ENCODE assay signal across 15 cellular contexts in genomic region chr11:108591893-108592292, GRCh38. TPM values are rescaled to one million over a fixed set of nuclear protein-coding genes. Genes with fewer than 3 reads are reported as not detected.
DNase-seq lines count a peak whose midpoint lies in the region; ATAC-seq, FAIRE-seq and TF ChIP-seq lines count a peak whose summit lies in the region.
"Had no signal": no experiment of that assay in that cellular context is flagged by ENCODE, and none has a peak within 500 bp of the region (broad histone marks: within the 10 kb centered on the region; RNA-seq: fewer than 3 reads in every experiment).

No MANE protein-coding gene starts in this region.

- in situ Hi-C loops in transverse colon (cut with MboI; ENCODE audit: low pct_ligation_motif_present in 1 of 4, low pct_unique_long_range_greater_than_20kb in 1 of 4, low sequenced_read_pairs in 3 of 4), result no loop called here

- peak overlapping the region; percentile 96 for H3K9ac ChIP-seq in keratinocyte (ENCODE audit: control insufficient read depth, extremely low read depth, insufficient read depth, low read length)

- H3K4me3 ChIP-seq in keratinocyte (ENCODE audit: control insufficient read depth in 2 of 3, extremely low read depth in 1 of 3, insufficient read depth in 2 of 3, low read depth in 1 of 3, low read length in 3 of 3) (peak overlapping the region; percentile 72 to 96 (median 78)), transverse colon (peak overlapping the region in 3 of 4 donors; percentile 44 to 83 (median 75)), SJCRH30 (no peak overlapping the region), ovary (no peak overlapping the region)

- intact Hi-C loops in activated naive CD4-positive, alpha-beta T cell treated with anti-CD3 and anti-CD28 coated beads for 36 hours (cut with micrococcal nuclease), result loop anchor here (2.0 to 5.0 kb wide), 3 partner anchors 57 to 583 kb away; partner anchors contain the start of gene CUL5
- intact Hi-C loops in transverse colon (cut with DNase I; ENCODE audit: low total_unique reads) (no loop called here), ovary (cut with DNase I) (no loop called here)

- peaks cover 40% of the 10 kb centered on the region for H3K4me1 ChIP-seq in keratinocyte (ENCODE audit: control insufficient read depth, extremely low read depth, insufficient read depth, low read length)
- peaks cover 6 to 24% (median 18%) of the 10 kb centered on the region in 4 donors for H3K4me1 ChIP-seq in transverse colon
- no peaks in the 10 kb centered on the region for H3K4me1 ChIP-seq in SJCRH30
- peaks cover 5% of the 10 kb centered on the region for H3K4me1 ChIP-seq in ovary (ENCODE audit: insufficient read depth)

- peak; percentile 83 for FAIRE-seq in keratinocyte (lab: Jason Lieb, UNC)
- FAIRE-seq: G401.6 had no signal

- 62 to 63% methylated on average over 4 of the region's 4 CpGs for WGBS in transverse colon (ENCODE audit: low coverage in 1 of 2), 2 donors
- 88 to 94% (median 90%) methylated on average over 4 of the region's 4 CpGs for WGBS in ovary, 3 donors

- no peak for TF ChIP-seq POLR2A in transverse colon (IDR thresholded peaks at IDR 0.05)
- no peak for TF ChIP-seq POLR2A in ovary (IDR thresholded peaks at IDR 0.05)

- peaks cover 2% of the 10 kb centered on the region for H3K36me3 Mint-ChIP-seq in activated naive CD4-positive, alpha-beta T cell treated with anti-CD3 and anti-CD28 coated beads, Interleukin-2, amount 10 ng/mL, durations not matched to agents 7 days and 5 days
- no peaks in the 10 kb centered on the region for H3K36me3 Mint-ChIP-seq in activated naive CD4-positive, alpha-beta T cell treated with anti-CD3 and anti-CD28 coated beads for 36 hours (ENCODE audit: low read depth)
- H3K36me3 Mint-ChIP-seq in activated T-helper 17 cell treated with anti-CD3 and anti-CD28 coated beads, Interleukin-2, amount 50 U/mL, for 72 hours (ENCODE audit: low read depth), result no peaks in the 10 kb centered on the region

- dilution Hi-C loops in keratinocyte (cut with MboI; ENCODE audit: extremely low pct_ligation_motif_present, low sequenced_read_pairs), result no loop called here

- H3K27ac Mint-ChIP-seq in activated naive CD4-positive, alpha-beta T cell treated with anti-CD3 and anti-CD28 coated beads, Interleukin-2, amount 10 ng/mL, durations not matched to agents 7 days and 5 days, result no peak overlapping the region
- no peak overlapping the region for H3K27ac Mint-ChIP-seq in activated naive CD4-positive, alpha-beta T cell treated with anti-CD3 and anti-CD28 coated beads for 36 hours
- no peak overlapping the region for H3K27ac Mint-ChIP-seq in activated T-helper 17 cell treated with anti-CD3 and anti-CD28 coated beads, Interleukin-2, amount 50 U/mL, for 72 hours

- H3K4me3 Mint-ChIP-seq in activated naive CD4-positive, alpha-beta T cell treated with anti-CD3 and anti-CD28 coated beads, Interleukin-2, amount 10 ng/mL, durations not matched to agents 7 days and 5 days, result peak overlapping the region; percentile 98
- H3K4me3 Mint-ChIP-seq in activated naive CD4-positive, alpha-beta T cell treated with anti-CD3 and anti-CD28 coated beads for 36 hours, result no peak overlapping the region
- H3K4me3 Mint-ChIP-seq in activated T-helper 17 cell treated with anti-CD3 and anti-CD28 coated beads, Interleukin-2, amount 50 U/mL, for 72 hours, result peak overlapping the region; percentile 89

- H3K9me3 Mint-ChIP-seq in activated naive CD4-positive, alpha-beta T cell treated with anti-CD3 and anti-CD28 coated beads, Interleukin-2, amount 10 ng/mL, durations not matched to agents 7 days and 5 days, result no peaks in the 10 kb centered on the region
- H3K9me3 Mint-ChIP-seq in activated naive CD4-positive, alpha-beta T cell treated with anti-CD3 and anti-CD28 coated beads for 36 hours, result no peaks in the 10 kb centered on the region
- H3K9me3 Mint-ChIP-seq in activated T-helper 17 cell treated with anti-CD3 and anti-CD28 coated beads, Interleukin-2, amount 50 U/mL, for 72 hours, result no peaks in the 10 kb centered on the region

- TF ChIP-seq EP300 in transverse colon (IDR thresholded peaks at IDR 0.05; ENCODE audit: low read depth), result no peak
- TF ChIP-seq EP300 in ovary (IDR thresholded peaks at IDR 0.05), result no peak

- TF ChIP-seq CTCF in keratinocyte (optimal IDR thresholded peaks at IDR 0.05 in 1 of 3, IDR thresholded peaks at IDR 0.05 in 1 of 3, conservative IDR thresholded peaks at IDR 0.05 in 1 of 3; ENCODE audit: extremely low read depth in 1 of 3, insufficient read depth in 2 of 3, low read length in 3 of 3) (no peak), transverse colon (IDR thresholded peaks at IDR 0.05) (no peak), ovary (IDR thresholded peaks at IDR 0.05) (no peak)

- H3K9me3 ChIP-seq in keratinocyte (ENCODE audit: control insufficient read depth, low read depth, low read length) (no peaks in the 10 kb centered on the region), transverse colon (no peaks in the 10 kb centered on the region), SJCRH30 (replicated peaks) (no peaks in the 10 kb centered on the region), ovary (no peaks in the 10 kb centered on the region)
- H3K9me3 ChIP-seq: sigmoid colon had no signal

- peak overlapping the region; percentile 92 for H3K4me2 ChIP-seq in keratinocyte (ENCODE audit: control insufficient read depth, extremely low read depth, insufficient read depth, low read depth, low read length)

- peaks cover 47% of the 10 kb centered on the region for H3K79me2 ChIP-seq in keratinocyte (ENCODE audit: control insufficient read depth, insufficient read depth, low read length)

- peaks cover 21% of the 10 kb centered on the region for H3K4me1 Mint-ChIP-seq in activated naive CD4-positive, alpha-beta T cell treated with anti-CD3 and anti-CD28 coated beads, Interleukin-2, amount 10 ng/mL, durations not matched to agents 7 days and 5 days
- peaks cover 13% of the 10 kb centered on the region for H3K4me1 Mint-ChIP-seq in activated naive CD4-positive, alpha-beta T cell treated with anti-CD3 and anti-CD28 coated beads for 36 hours (ENCODE audit: low read depth)
- no peaks in the 10 kb centered on the region for H3K4me1 Mint-ChIP-seq in activated T-helper 17 cell treated with anti-CD3 and anti-CD28 coated beads, Interleukin-2, amount 50 U/mL, for 72 hours

- H3K36me3 ChIP-seq in keratinocyte (ENCODE audit: control insufficient read depth in 2 of 2, extremely low read depth in 1 of 2, insufficient read depth in 2 of 2, low read length in 2 of 2) (peaks cover 0 to 3% of the 10 kb centered on the region in 2 experiments), transverse colon (no peaks in the 10 kb centered on the region), SJCRH30 (no peaks in the 10 kb centered on the region), ovary (no peaks in the 10 kb centered on the region)
- H3K36me3 ChIP-seq: sigmoid colon had no signal

- CTCF ChIA-PET in activated naive CD4-positive, alpha-beta T cell treated with anti-CD3 and anti-CD28 coated beads, Interleukin-2, amount 10 ng/mL, durations not matched to agents 7 days and 5 days (lab: Charles Lee), result no interaction called here
- CTCF ChIA-PET in activated naive CD4-positive, alpha-beta T cell treated with anti-CD3 and anti-CD28 coated beads for 36 hours (lab: Charles Lee), result no interaction called here

- ATAC-seq in activated T-helper 17 cell treated with anti-CD3 and anti-CD28 coated beads, Interleukin-2, amount 50 U/mL, for 72 hours (replicated peaks), result no peak
- ATAC-seq in HG02973 (IDR thresholded peaks at IDR 0.05; ENCODE audit: unreplicated experiment), result no peak

- H3K9me1 ChIP-seq in keratinocyte (ENCODE audit: control insufficient read depth, extremely low read depth, insufficient read depth, low read length), result no peaks in the 10 kb centered on the region

- peaks cover 44% of the 10 kb centered on the region for H3K27me3 Mint-ChIP-seq in activated naive CD4-positive, alpha-beta T cell treated with anti-CD3 and anti-CD28 coated beads, Interleukin-2, amount 10 ng/mL, durations not matched to agents 7 days and 5 days
- H3K27me3 Mint-ChIP-seq in activated naive CD4-positive, alpha-beta T cell treated with anti-CD3 and anti-CD28 coated beads for 36 hours (ENCODE audit: low read depth), result peaks cover 3% of the 10 kb centered on the region
- peaks cover 3% of the 10 kb centered on the region for H3K27me3 Mint-ChIP-seq in activated T-helper 17 cell treated with anti-CD3 and anti-CD28 coated beads, Interleukin-2, amount 50 U/mL, for 72 hours

- DNase-seq in activated naive CD4-positive, alpha-beta T cell treated with anti-CD3 and anti-CD28 coated beads, Interleukin-2, amount 10 ng/mL, durations not matched to agents 7 days and 5 days, result no peak
- no peak for DNase-seq in activated naive CD4-positive, alpha-beta T cell treated with anti-CD3 and anti-CD28 coated beads for 36 hours
- no peak for DNase-seq in keratinocyte (ENCODE audit: low read depth, low spot score)
- DNase-seq in transverse colon, result peak; percentile 67
- DNase-seq in SJCRH30, result no peak
- DNase-seq in ovary, result no peak
- DNase-seq: effector CD4-positive, alpha-beta T cell; NCI-H1048; NCI-H524; SHP77 treated with DMSO at 0.1 percent for 48 hours; sigmoid colon had no signal

- H3K27me3 ChIP-seq in keratinocyte (ENCODE audit: control insufficient read depth, extremely low read depth, insufficient read depth, low read length) (no peaks in the 10 kb centered on the region), transverse colon (peaks cover 15% of the 10 kb centered on the region), SJCRH30 (no peaks in the 10 kb centered on the region), ovary (no peaks in the 10 kb centered on the region)

- no peaks in the 10 kb centered on the region for H4K20me1 ChIP-seq in keratinocyte (ENCODE audit: control insufficient read depth, extremely low read depth, insufficient read depth, low read length)

- peak overlapping the region; percentile 97 for H3K27ac ChIP-seq in keratinocyte (ENCODE audit: control insufficient read depth, insufficient read depth, low read length)
- H3K27ac ChIP-seq in transverse colon, result peak overlapping the region in 3 of 4 donors; percentile 83 to 85 (median 85)
- H3K27ac ChIP-seq in SJCRH30, result no peak overlapping the region
- no peak overlapping the region for H3K27ac ChIP-seq in ovary
- H3K27ac ChIP-seq: HL-60, sigmoid colon had no signal

- H2AFZ ChIP-seq in keratinocyte (ENCODE audit: control insufficient read depth, low read length), result no peak overlapping the region

RNA-seq across cellular contexts. Expression of gene EXPH5, which starts 1.7 kb away (rescaled TPM):
- 1 to 10 TPM; 2.9 to 3.3 TPM for total RNA-seq in activated naive CD4-positive, alpha-beta T cell treated with anti-CD3 and anti-CD28 coated beads for 36 hours
- 1 to 10 TPM; 2.4 to 6.0 TPM for total RNA-seq in activated T-helper 17 cell treated with anti-CD3 and anti-CD28 coated beads, Interleukin-2, amount 50 U/mL, for 72 hours
- polyA plus RNA-seq in keratinocyte (7.9 to 19.0 TPM (median 11.7 TPM) in 3 replicates), ovary (under 1 TPM; 0.12 to 0.37 TPM)
- polyA plus RNA-seq in keratinocyte (2011; ENCODE audit: low read depth), result 14.1 TPM
- 1.6 and 3.2 TPM in 2 replicates for polyA plus RNA-seq in keratinocyte (2011; cell fraction: cytosol; rRNA removed)
- polyA plus RNA-seq in keratinocyte (2011; cell fraction: nucleus; rRNA removed), result 24.3 and 28.3 TPM in 2 replicates
- polyA plus RNA-seq in keratinocyte (2012; ENCODE audit: low replicate concordance), result 4.7 and 17.6 TPM in 2 replicates
- 12.8 to 79.7 TPM (median 65.4 TPM) in 3 replicates for polyA minus RNA-seq in keratinocyte
- 6.5 TPM for polyA minus RNA-seq in keratinocyte (2011; cell fraction: cytosol; rRNA and poly(A)+ RNA removed)
- polyA minus RNA-seq in keratinocyte (2011; cell fraction: nucleus; rRNA and poly(A)+ RNA removed), result 57.4 and 120 TPM in 2 replicates
- total RNA-seq in transverse colon (10 to 100 TPM; 19.8 to 73.8 (median 33.2) TPM), ovary (1 to 10 TPM; 1.1 to 5.7 (median 2.1) TPM)
- total RNA-seq in SJCRH30 (2014; rRNA removed; shearing (Covaris generic)), result 0.14 and 0.23 TPM in 2 replicates

Comparison
In these comparisons a context has a peak if more than half of its experiments do, and no peak if none do; other contexts are left out.
1. H3K27ac ChIP-seq: peak in keratinocyte (single experiment) and transverse colon (3 of 4); none in SJCRH30 (single experiment) and ovary (0 of 2).
2. H3K4me3 ChIP-seq: peak in keratinocyte (3 of 3) and transverse colon (3 of 4); none in SJCRH30 (single experiment) and ovary (single experiment).